In genomic region chr9:104075801-104076753, GRCh38 we compare ENCODE assay signal across 16 cellular contexts. TPM values are rescaled to one million over a fixed set of nuclear protein-coding genes. Genes with fewer than 3 reads are reported as not detected.
DNase-seq lines count a peak whose midpoint lies in the region; ATAC-seq and TF ChIP-seq lines count a peak whose summit lies in the region.
"Had no signal": no experiment of that assay in that cellular context is flagged by ENCODE, and none has a peak within 500 bp of the region (broad histone marks: within the 10 kb centered on the region; RNA-seq: fewer than 3 reads in every experiment).

No MANE protein-coding gene starts in this region.

- no peak overlapping the region for H3K4me3 Mint-ChIP-seq in activated naive CD8-positive, alpha-beta T cell treated with anti-CD3 and anti-CD28 coated beads, Interleukin-2, amount 50 U/mL, for 24 hours
- H3K4me3 Mint-ChIP-seq in activated naive CD8-positive, alpha-beta T cell treated with anti-CD3 and anti-CD28 coated beads for 36 hours = no peak overlapping the region
- H3K4me3 Mint-ChIP-seq in naive thymus-derived CD8-positive, alpha-beta T cell = no peak overlapping the region
- H3K4me3 Mint-ChIP-seq: B cell had no signal

- no peaks in the 10 kb centered on the region for H3K4me1 Mint-ChIP-seq in activated naive CD8-positive, alpha-beta T cell treated with anti-CD3 and anti-CD28 coated beads, Interleukin-2, amount 50 U/mL, for 24 hours
- H3K4me1 Mint-ChIP-seq in activated naive CD8-positive, alpha-beta T cell treated with anti-CD3 and anti-CD28 coated beads for 36 hours = no peaks in the 10 kb centered on the region
- no peaks in the 10 kb centered on the region for H3K4me1 Mint-ChIP-seq in naive thymus-derived CD8-positive, alpha-beta T cell
- H3K4me1 Mint-ChIP-seq: B cell had no signal

- no peak overlapping the region for H3K4ac ChIP-seq in mesendoderm (ENCODE audit: low read depth, low read length)

- no peak overlapping the region for H2BK5ac ChIP-seq in mesendoderm (ENCODE audit: low read length)

- no peaks in the 10 kb centered on the region for H3K36me3 Mint-ChIP-seq in activated naive CD8-positive, alpha-beta T cell treated with anti-CD3 and anti-CD28 coated beads, Interleukin-2, amount 50 U/mL, for 24 hours (ENCODE audit: low read depth)
- H3K36me3 Mint-ChIP-seq in activated naive CD8-positive, alpha-beta T cell treated with anti-CD3 and anti-CD28 coated beads for 36 hours = peaks cover 5% of the 10 kb centered on the region
- H3K36me3 Mint-ChIP-seq in naive thymus-derived CD8-positive, alpha-beta T cell = peaks cover 0 to 11% (median 11%) of the 10 kb centered on the region in 3 donors

- H3K4me1 ChIP-seq in adipocyte (ENCODE audit: control insufficient read depth, insufficient read depth, low read length) (peaks cover 43% of the 10 kb centered on the region), foreskin keratinocyte (peaks cover 26% of the 10 kb centered on the region), upper lobe of right lung (peaks cover 14% of the 10 kb centered on the region), mesendoderm (ENCODE audit: control insufficient read depth, low read depth, low read length) (no peaks in the 10 kb centered on the region)

- no peak overlapping the region for H4K8ac ChIP-seq in mesendoderm (ENCODE audit: low read depth, low read length)

- peak; percentile 35 for TF ChIP-seq CTCF in foreskin keratinocyte (conservative IDR thresholded peaks at IDR 0.05)
- no peak for TF ChIP-seq CTCF in upper lobe of right lung (IDR thresholded peaks at IDR 0.05)
- TF ChIP-seq CTCF in GM13976 (IDR thresholded peaks at IDR 0.05; ENCODE audit: borderline replicate concordance, control extremely low read depth, extremely low read depth, insufficient read depth, missing control alignments) = no peak

- no peak overlapping the region for H3K56ac ChIP-seq in mesendoderm (ENCODE audit: low read length)

- no peak overlapping the region for H3K23ac ChIP-seq in mesendoderm (ENCODE audit: low read length)

- no peak overlapping the region for H2BK15ac ChIP-seq in mesendoderm (replicated peaks; ENCODE audit: low read depth)

- no peaks in the 10 kb centered on the region for H3K27me3 ChIP-seq in adipocyte (replicated peaks; ENCODE audit: control insufficient read depth, insufficient read depth, low read length)
- no peaks in the 10 kb centered on the region for H3K27me3 ChIP-seq in foreskin keratinocyte
- no peaks in the 10 kb centered on the region for H3K27me3 ChIP-seq in upper lobe of right lung
- no peaks in the 10 kb centered on the region for H3K27me3 ChIP-seq in mesendoderm (ENCODE audit: insufficient read depth, low read length, poor library complexity)
- H3K27me3 ChIP-seq: pancreas had no signal

- H3K9me3 ChIP-seq in adipocyte (ENCODE audit: control insufficient read depth, low read length) = peaks cover 14% of the 10 kb centered on the region
- H3K9me3 ChIP-seq in upper lobe of right lung = no peaks in the 10 kb centered on the region
- H3K9me3 ChIP-seq: pancreas had no signal

- H2BK120ac ChIP-seq in mesendoderm (ENCODE audit: low read depth, low read length) = no peak overlapping the region

- H3K4me2 ChIP-seq in mesendoderm (ENCODE audit: low read length) = no peak overlapping the region

- in situ Hi-C loops in GM13976 (cut with MboI; ENCODE audit: low sequenced_read_pairs, unreplicated experiment) = no loop called here

- H3K18ac ChIP-seq in mesendoderm (ENCODE audit: low read length) = no peak overlapping the region

- H3K9me3 Mint-ChIP-seq in activated naive CD8-positive, alpha-beta T cell treated with anti-CD3 and anti-CD28 coated beads, Interleukin-2, amount 50 U/mL, for 24 hours = peaks cover 9% of the 10 kb centered on the region
- H3K9me3 Mint-ChIP-seq in activated naive CD8-positive, alpha-beta T cell treated with anti-CD3 and anti-CD28 coated beads for 36 hours = peaks cover 3% of the 10 kb centered on the region
- H3K9me3 Mint-ChIP-seq in naive thymus-derived CD8-positive, alpha-beta T cell = peaks cover 0 to 29% (median 7%) of the 10 kb centered on the region in 9 donors

- peaks cover 29% of the 10 kb centered on the region for H3K27me3 Mint-ChIP-seq in activated naive CD8-positive, alpha-beta T cell treated with anti-CD3 and anti-CD28 coated beads, Interleukin-2, amount 50 U/mL, for 24 hours
- peaks cover 45% of the 10 kb centered on the region for H3K27me3 Mint-ChIP-seq in activated naive CD8-positive, alpha-beta T cell treated with anti-CD3 and anti-CD28 coated beads for 36 hours
- peaks cover 16 to 37% (median 32%) of the 10 kb centered on the region in 5 donors for H3K27me3 Mint-ChIP-seq in naive thymus-derived CD8-positive, alpha-beta T cell

- H3K9ac ChIP-seq in adipocyte (ENCODE audit: low read length) (peak overlapping the region; percentile 83), mesendoderm (ENCODE audit: low read length) (no peak overlapping the region)

- no peaks in the 10 kb centered on the region for H3K36me3 ChIP-seq in adipocyte (ENCODE audit: control insufficient read depth, insufficient read depth, low read length, severe bottlenecking)
- H3K36me3 ChIP-seq in upper lobe of right lung = no peaks in the 10 kb centered on the region
- H3K36me3 ChIP-seq in mesendoderm (ENCODE audit: control insufficient read depth, insufficient read depth, low read length) = no peaks in the 10 kb centered on the region
- H3K36me3 ChIP-seq: pancreas had no signal

- intact Hi-C loops in upper lobe of right lung (cut with DNase I) = no loop called here

- ATAC-seq in activated naive CD8-positive, alpha-beta T cell treated with anti-CD3 and anti-CD28 coated beads, Interleukin-2, amount 50 U/mL, for 24 hours = peak; percentile 24
- ATAC-seq in foreskin keratinocyte (peak; percentile 89), upper lobe of right lung (peak; percentile 34)
- ATAC-seq in naive thymus-derived CD8-positive, alpha-beta T cell = no peak
- ATAC-seq: pancreas had no signal

- no peaks in the 10 kb centered on the region for H3K79me1 ChIP-seq in mesendoderm (ENCODE audit: low read length)

- H3K4me3 ChIP-seq in adipocyte (ENCODE audit: low read length) (peak overlapping the region; percentile 65), upper lobe of right lung (no peak overlapping the region), mesendoderm (ENCODE audit: low read length) (no peak overlapping the region)
- H3K4me3 ChIP-seq: pancreas had no signal

- DNase-seq in activated naive CD8-positive, alpha-beta T cell treated with anti-CD3 and anti-CD28 coated beads, Interleukin-2, amount 50 U/mL, for 24 hours = no peak
- no peak for DNase-seq in activated naive CD8-positive, alpha-beta T cell treated with anti-CD3 and anti-CD28 coated beads for 36 hours
- DNase-seq in adipocyte (ENCODE audit: low read depth) = peak; percentile 78
- DNase-seq in foreskin keratinocyte = peak; percentile 70 to 80
- DNase-seq in upper lobe of right lung = no peak
- no peak for DNase-seq in mesendoderm
- no peak for DNase-seq in naive thymus-derived CD8-positive, alpha-beta T cell
- DNase-seq in GM13976 (ENCODE audit: low spot score) = no peak
- DNase-seq: amygdala; left cardiac atrium; NCI-H1417 treated with DMSO at 0.1 percent for 48 hours; NK-92 treated with Interleukin-12 subunit alpha and Interleukin-12 subunit beta, amount 100 ng/mL, for 24 hours; pancreas; stimulated activated CD4-positive, alpha-beta T cell treated with anti-CD3 and anti-CD28 coated beads, Interleukin-4, amount 100 ng/mL, for 4 hours; substantia nigra had no signal

- peak overlapping the region; percentile 72 for H3K27ac ChIP-seq in foreskin keratinocyte
- H3K27ac ChIP-seq in upper lobe of right lung = peak overlapping the region; percentile 31
- H3K27ac ChIP-seq in mesendoderm (ENCODE audit: low read depth, low read length) = no peak overlapping the region
- H3K27ac ChIP-seq: pancreas had no signal

- no peak overlapping the region for H3K27ac Mint-ChIP-seq in activated naive CD8-positive, alpha-beta T cell treated with anti-CD3 and anti-CD28 coated beads, Interleukin-2, amount 50 U/mL, for 24 hours
- no peak overlapping the region for H3K27ac Mint-ChIP-seq in activated naive CD8-positive, alpha-beta T cell treated with anti-CD3 and anti-CD28 coated beads for 36 hours
- no peak overlapping the region for H3K27ac Mint-ChIP-seq in naive thymus-derived CD8-positive, alpha-beta T cell
- H3K27ac Mint-ChIP-seq: B cell had no signal

- no peak overlapping the region for H2AK5ac ChIP-seq in mesendoderm (ENCODE audit: low read length)

- POLR2A ChIA-PET in naive thymus-derived CD8-positive, alpha-beta T cell (lab: Charles Lee) = no interaction called here

- WGBS in mesendoderm (ENCODE audit: extremely low coverage, insufficient coverage, low lambda C conversion rate) = no CpG with 5 or more reads among the region's 2 CpGs

- no peak overlapping the region for H4K5ac ChIP-seq in mesendoderm (ENCODE audit: low read length)

- no peaks in the 10 kb centered on the region for H3K79me2 ChIP-seq in mesendoderm (ENCODE audit: control insufficient read depth, insufficient read depth, low read length)

RNA-seq across cellular contexts. Expression of gene SMC2, which starts 18.0 kb away (rescaled TPM):
- total RNA-seq in activated naive CD8-positive, alpha-beta T cell treated with anti-CD3 and anti-CD28 coated beads for 36 hours = 10 to 100 TPM; 69.3 to 71.6 TPM
- total RNA-seq in foreskin keratinocyte (34.6 and 44.3 TPM in 2 replicates), upper lobe of right lung (7.8 TPM)
- polyA plus RNA-seq in foreskin keratinocyte = 8.6 and 11.5 TPM in 2 replicates
- polyA plus RNA-seq in mesendoderm (2013, experiment 1 of 2) = 48.0 TPM
- 46.3 TPM for polyA plus RNA-seq in mesendoderm (2013, experiment 2 of 2)
- total RNA-seq in naive thymus-derived CD8-positive, alpha-beta T cell = 10 to 100 TPM; 13.6 to 13.8 TPM
- 10 to 100 TPM; 11.8 to 14.3 (median 12.7) TPM for polyA plus RNA-seq in naive thymus-derived CD8-positive, alpha-beta T cell

Comparison
In these comparisons a context has a peak if more than half of its experiments do, and no peak if none do; other contexts are left out.
1. ATAC-seq: peak in activated naive CD8-positive, alpha-beta T cell treated with anti-CD3 and anti-CD28 coated beads, Interleukin-2, amount 50 U/mL, for 24 hours (single experiment), foreskin keratinocyte (single experiment) and upper lobe of right lung (single experiment); none in naive thymus-derived CD8-positive, alpha-beta T cell (0 of 2).
2. DNase-seq: peak in adipocyte (single experiment) and foreskin keratinocyte (2 of 2); none in activated naive CD8-positive, alpha-beta T cell treated with anti-CD3 and anti-CD28 coated beads, Interleukin-2, amount 50 U/mL, for 24 hours (single experiment), activated naive CD8-positive, alpha-beta T cell treated with anti-CD3 and anti-CD28 coated beads for 36 hours (single experiment), upper lobe of right lung (single experiment), mesendoderm (single experiment), naive thymus-derived CD8-positive, alpha-beta T cell (0 of 10) and GM13976 (single experiment).